Comparison of ENCODE assay signal across 9 cellular contexts in genomic region chr6:146267946-146268345, GRCh38.
"Had no signal": no experiment of that assay in that cellular context is flagged by ENCODE, and none has a peak within 500 bp of the region (broad histone marks: within the 10 kb centered on the region; RNA-seq: fewer than 3 reads in every experiment).

No MANE protein-coding gene starts in this region.

- H3K4me1 Mint-ChIP-seq: IgD-negative memory B cell had no signal

- DNase-seq: GM23248, GOT3, H7, HFFc6 had no signal

- H3K36me3 Mint-ChIP-seq: IgD-negative memory B cell had no signal

- H3K4me3 ChIP-seq: GM23248, HAP-1 had no signal

- H2AFZ ChIP-seq: GM23248 had no signal

- H3K9ac ChIP-seq: GM23248 had no signal

- H3K4me3 Mint-ChIP-seq: HFFc6, IgD-negative memory B cell had no signal

- ATAC-seq: HCT116, HepG2 had no signal

- H3K36me3 ChIP-seq: HAP-1 had no signal

- H3K27me3 Mint-ChIP-seq: IgD-negative memory B cell had no signal

- H3K4me1 ChIP-seq: HAP-1 had no signal

- FAIRE-seq: HepG2 had no signal

- H3K9me3 ChIP-seq: HAP-1 had no signal

- H3K27ac ChIP-seq: GM23248, HL-60 had no signal

- H3K27ac Mint-ChIP-seq: HFFc6, IgD-negative memory B cell had no signal
